8 cellular contexts compared by ENCODE assay signal in the genomic region with DNA sequence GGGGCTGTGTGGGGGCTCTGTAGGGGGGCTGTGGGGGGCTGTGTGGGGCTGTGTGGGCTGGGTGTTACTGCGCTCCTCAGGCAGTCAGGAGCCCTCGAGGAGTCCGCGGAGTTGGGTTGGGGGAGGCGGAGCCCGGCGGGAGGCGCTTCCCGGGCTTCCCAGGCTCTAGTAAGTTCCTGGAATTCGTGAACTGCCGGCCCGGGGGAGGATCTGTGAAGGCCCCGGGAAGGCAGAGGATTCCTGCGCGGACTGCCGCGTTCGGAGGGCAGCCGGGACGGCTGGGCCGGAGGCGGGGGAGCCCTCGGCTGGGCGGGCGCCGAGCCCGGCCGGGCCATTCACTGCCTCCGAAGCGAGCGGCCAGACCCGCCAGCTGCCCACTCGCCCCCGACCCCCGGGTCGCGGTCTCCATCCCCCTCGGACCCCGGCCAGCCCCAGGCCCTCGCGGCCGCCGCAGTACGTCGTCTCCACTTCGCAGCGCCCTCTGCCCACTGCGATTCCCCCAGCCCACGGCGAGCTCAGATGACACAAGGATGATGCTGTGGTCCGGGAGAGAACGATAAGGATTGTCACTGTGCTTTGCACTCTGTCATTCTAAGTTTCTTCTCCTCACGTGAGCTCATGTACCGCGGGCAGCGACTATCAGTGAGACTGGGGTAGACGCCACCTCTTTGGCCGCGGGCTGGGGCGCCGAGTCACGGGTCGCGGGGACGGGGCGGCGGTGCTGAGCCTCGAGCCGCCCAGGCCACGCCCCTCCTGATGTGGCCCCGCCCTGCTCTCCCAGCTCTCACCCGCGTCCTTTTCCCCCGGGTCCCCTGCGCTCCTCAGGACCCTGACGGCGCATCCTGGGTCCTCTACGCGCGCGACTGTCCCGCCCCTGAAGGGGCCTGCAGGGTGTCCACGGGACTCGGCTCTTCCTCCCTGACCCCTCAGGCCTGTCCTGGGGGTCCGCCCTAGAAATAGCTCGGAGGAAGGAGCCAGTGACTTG.
DNase-seq lines count a peak whose midpoint lies in the region; ATAC-seq, FAIRE-seq and TF ChIP-seq lines count a peak whose summit lies in the region.

No MANE protein-coding gene starts in this region.

- TF ChIP-seq CTCF in LNCaP clone FGC (IDR thresholded peaks at IDR 0.05; ENCODE audit: control insufficient read depth, extremely low read depth, insufficient read depth) (no peak), D721Med (IDR thresholded peaks at IDR 0.05; ENCODE audit: insufficient read depth, missing control alignments) (no peak)

- no peaks in the 10 kb centered on the region for H3K27me3 Mint-ChIP-seq in central memory CD8-positive, alpha-beta T cell

- FAIRE-seq in D721Med (lab: Jason Lieb, UNC): no peak

- H3K4me3 Mint-ChIP-seq in central memory CD8-positive, alpha-beta T cell: peak overlapping the region; percentile 95

- H3K27ac Mint-ChIP-seq in central memory CD8-positive, alpha-beta T cell (ENCODE audit: low read depth): peak overlapping the region; percentile 95

- peak; percentile 74 for ATAC-seq in central memory CD8-positive, alpha-beta T cell (replicated peaks; ENCODE audit: extremely low read depth, poor library complexity, severe bottlenecking)

- H3K9me3 Mint-ChIP-seq in central memory CD8-positive, alpha-beta T cell: no peaks in the 10 kb centered on the region

- peak overlapping the region; percentile 78; the same call in 1 of the 2 replicates for H3K4me3 ChIP-seq in GM08714 (ENCODE audit: low read length)
- H3K4me3 ChIP-seq in LNCaP clone FGC (ENCODE audit: low read depth, low read length): peak overlapping the region; percentile 44

- H3K36me3 Mint-ChIP-seq in central memory CD8-positive, alpha-beta T cell (ENCODE audit: insufficient read depth): peaks cover 12% of the 10 kb centered on the region

- peaks cover 61% of the 10 kb centered on the region for H3K4me1 Mint-ChIP-seq in central memory CD8-positive, alpha-beta T cell

- DNase-seq in H4 (ENCODE audit: low spot score) (peak; percentile 24), LNCaP clone FGC (ENCODE audit: low read depth) (no peak), kidney glomerular epithelial cell (lab: John Stamatoyannopoulos, UW) (peak; percentile 80), D721Med (ENCODE audit: insufficient read length, low spot score) (no peak)
- peak; percentile 39 for DNase-seq in activated CD4-positive, CD25-positive, alpha-beta regulatory T cell treated with anti-CD3 and anti-CD28 coated beads, Interleukin-2, amount 50 U/mL, for 16 hours (ENCODE audit: low read depth, low spot score)
- peak; percentile 68 to 70 for DNase-seq in central memory CD8-positive, alpha-beta T cell (ENCODE audit: low spot score in 2 of 2)
- DNase-seq in stimulated activated CD4-positive, alpha-beta T cell treated with anti-CD3 and anti-CD28 coated beads, Interleukin-1b, Interleukin-23, amount 100 ng/mL, for 1 hour (ENCODE audit: low read depth in 2 of 2): peak; percentile 48 to 64

Comparison
In these comparisons a context has a peak if more than half of its experiments do, and no peak if none do; other contexts are left out.
1. DNase-seq: peak in H4 (single experiment), activated CD4-positive, CD25-positive, alpha-beta regulatory T cell treated with anti-CD3 and anti-CD28 coated beads, Interleukin-2, amount 50 U/mL, for 16 hours (single experiment), central memory CD8-positive, alpha-beta T cell (2 of 2), kidney glomerular epithelial cell (single experiment) and stimulated activated CD4-positive, alpha-beta T cell treated with anti-CD3 and anti-CD28 coated beads, Interleukin-1b, Interleukin-23, amount 100 ng/mL, for 1 hour (2 of 2); none in LNCaP clone FGC (single experiment) and D721Med (single experiment).